ENCODE assay signal across 9 cellular contexts in genomic region chr2:39099820-39100728, GRCh38. TPM values are rescaled to one million over a fixed set of nuclear protein-coding genes. Genes with fewer than 3 reads are reported as not detected.
DNase-seq lines count a peak whose midpoint lies in the region; ATAC-seq and TF ChIP-seq lines count a peak whose summit lies in the region.
"Had no signal": no experiment of that assay in that cellular context is flagged by ENCODE, and none has a peak within 500 bp of the region (broad histone marks: within the 10 kb centered on the region; RNA-seq: fewer than 3 reads in every experiment).

No MANE protein-coding gene starts in this region.

- peaks cover 51% of the 10 kb centered on the region for H3K4me1 Mint-ChIP-seq in activated CD4-positive, alpha-beta T cell treated with anti-CD3 and anti-CD28 coated beads, Interleukin-2, amount 10 ng/mL, durations not matched to agents 24 days and 14 days
- peaks cover 60% of the 10 kb centered on the region for H3K4me1 Mint-ChIP-seq in T-helper 1 cell treated with Interleukin-12 subunit alpha and Interleukin-12 subunit beta and Interleukin-4 antibody, amounts not matched to agents 30 μg/mL and 1 μg/mL, for 36 hours (ENCODE audit: low read depth)
- peaks cover 10% of the 10 kb centered on the region for H3K4me1 Mint-ChIP-seq in progenitor cell of endocrine pancreas (ENCODE audit: low read depth)

- H3K36me3 Mint-ChIP-seq in activated CD4-positive, alpha-beta T cell treated with anti-CD3 and anti-CD28 coated beads, Interleukin-2, amount 10 ng/mL, durations not matched to agents 24 days and 14 days (ENCODE audit: low read depth): peaks cover 28% of the 10 kb centered on the region
- peaks cover 36% of the 10 kb centered on the region for H3K36me3 Mint-ChIP-seq in T-helper 1 cell treated with Interleukin-12 subunit alpha and Interleukin-12 subunit beta and Interleukin-4 antibody, amounts not matched to agents 30 μg/mL and 1 μg/mL, for 36 hours (ENCODE audit: low read depth)
- peaks cover 5% of the 10 kb centered on the region for H3K36me3 Mint-ChIP-seq in progenitor cell of endocrine pancreas (ENCODE audit: insufficient read depth)

- TF ChIP-seq CTCF in progenitor cell of endocrine pancreas (IDR thresholded peaks at IDR 0.05; ENCODE audit: unreplicated experiment) (no peak), vagina (IDR thresholded peaks at IDR 0.05) (no peak)

- H3K4me3 ChIP-seq in vagina: no peak overlapping the region

- H3K36me3 ChIP-seq in vagina: no peaks in the 10 kb centered on the region

- H3K9me3 Mint-ChIP-seq in activated CD4-positive, alpha-beta T cell treated with anti-CD3 and anti-CD28 coated beads, Interleukin-2, amount 10 ng/mL, durations not matched to agents 24 days and 14 days: no peaks in the 10 kb centered on the region
- no peaks in the 10 kb centered on the region for H3K9me3 Mint-ChIP-seq in T-helper 1 cell treated with Interleukin-12 subunit alpha and Interleukin-12 subunit beta and Interleukin-4 antibody, amounts not matched to agents 30 μg/mL and 1 μg/mL, for 36 hours
- H3K9me3 Mint-ChIP-seq in progenitor cell of endocrine pancreas (ENCODE audit: low read depth): no peaks in the 10 kb centered on the region

- peak overlapping the region; percentile 3 for H3K4me3 Mint-ChIP-seq in activated CD4-positive, alpha-beta T cell treated with anti-CD3 and anti-CD28 coated beads, Interleukin-2, amount 10 ng/mL, durations not matched to agents 24 days and 14 days
- H3K4me3 Mint-ChIP-seq in T-helper 1 cell treated with Interleukin-12 subunit alpha and Interleukin-12 subunit beta and Interleukin-4 antibody, amounts not matched to agents 30 μg/mL and 1 μg/mL, for 36 hours: peak overlapping the region; percentile 38
- H3K4me3 Mint-ChIP-seq in progenitor cell of endocrine pancreas (ENCODE audit: low read depth): no peak overlapping the region

- no peak for TF ChIP-seq POLR2A in vagina (IDR thresholded peaks at IDR 0.05)

- DNase-seq in activated CD4-positive, alpha-beta T cell treated with anti-CD3 and anti-CD28 coated beads, Interleukin-2, amount 10 ng/mL, durations not matched to agents 24 days and 14 days: no peak
- DNase-seq in activated CD4-positive, alpha-beta T cell treated with anti-CD3 and anti-CD28 coated beads for 1 hour: no peak
- DNase-seq in progenitor cell of endocrine pancreas (ENCODE audit: low spot score, unreplicated experiment) (no peak), NCI-H69 (lab: John Stamatoyannopoulos, UW) (no peak), vagina (ENCODE audit: extremely low spot score in 2 of 2) (no peak), NOMO-1 (lab: John Stamatoyannopoulos, UW; ENCODE audit: unreplicated experiment in 2 of 2) (no peak)
- DNase-seq: KG1 had no signal

- intact Hi-C loops in activated CD4-positive, alpha-beta T cell treated with anti-CD3 and anti-CD28 coated beads, Interleukin-2, amount 10 ng/mL, durations not matched to agents 24 days and 14 days (cut with micrococcal nuclease): loop anchor here (1.0 kb wide), 2 partner anchors 19 to 29 kb away; no protein-coding TSS in a partner anchor
- intact Hi-C loops in vagina (cut with DNase I): no loop called here

- H3K27me3 Mint-ChIP-seq in activated CD4-positive, alpha-beta T cell treated with anti-CD3 and anti-CD28 coated beads, Interleukin-2, amount 10 ng/mL, durations not matched to agents 24 days and 14 days: no peaks in the 10 kb centered on the region
- H3K27me3 Mint-ChIP-seq in T-helper 1 cell treated with Interleukin-12 subunit alpha and Interleukin-12 subunit beta and Interleukin-4 antibody, amounts not matched to agents 30 μg/mL and 1 μg/mL, for 36 hours (ENCODE audit: low read depth): no peaks in the 10 kb centered on the region
- no peaks in the 10 kb centered on the region for H3K27me3 Mint-ChIP-seq in progenitor cell of endocrine pancreas

- no peaks in the 10 kb centered on the region for H3K27me3 ChIP-seq in vagina

- H3K9me3 ChIP-seq in vagina: no peaks in the 10 kb centered on the region

- H3K4me1 ChIP-seq in vagina: peaks cover 44% of the 10 kb centered on the region

- no peak overlapping the region for H3K27ac ChIP-seq in vagina

- peak; percentile 73 for ATAC-seq in HG02759 (IDR thresholded peaks at IDR 0.05; ENCODE audit: unreplicated experiment)

- H3K27ac Mint-ChIP-seq in activated CD4-positive, alpha-beta T cell treated with anti-CD3 and anti-CD28 coated beads, Interleukin-2, amount 10 ng/mL, durations not matched to agents 24 days and 14 days: peak overlapping the region; percentile 79
- H3K27ac Mint-ChIP-seq in T-helper 1 cell treated with Interleukin-12 subunit alpha and Interleukin-12 subunit beta and Interleukin-4 antibody, amounts not matched to agents 30 μg/mL and 1 μg/mL, for 36 hours: peak overlapping the region; percentile 72
- peak overlapping the region; percentile 49 for H3K27ac Mint-ChIP-seq in progenitor cell of endocrine pancreas

RNA-seq across cellular contexts. Expression of gene SOS1, which starts 20.8 kb away (rescaled TPM):
- 66.1 and 74.5 TPM in 2 replicates for total RNA-seq in activated CD4-positive, alpha-beta T cell treated with anti-CD3 and anti-CD28 coated beads, Interleukin-2, amount 10 ng/mL, durations not matched to agents 24 days and 14 days
- total RNA-seq in progenitor cell of endocrine pancreas: 68.3 and 77.0 TPM in 2 replicates
- 20.1 TPM for total RNA-seq in vagina
